In the genomic region with DNA sequence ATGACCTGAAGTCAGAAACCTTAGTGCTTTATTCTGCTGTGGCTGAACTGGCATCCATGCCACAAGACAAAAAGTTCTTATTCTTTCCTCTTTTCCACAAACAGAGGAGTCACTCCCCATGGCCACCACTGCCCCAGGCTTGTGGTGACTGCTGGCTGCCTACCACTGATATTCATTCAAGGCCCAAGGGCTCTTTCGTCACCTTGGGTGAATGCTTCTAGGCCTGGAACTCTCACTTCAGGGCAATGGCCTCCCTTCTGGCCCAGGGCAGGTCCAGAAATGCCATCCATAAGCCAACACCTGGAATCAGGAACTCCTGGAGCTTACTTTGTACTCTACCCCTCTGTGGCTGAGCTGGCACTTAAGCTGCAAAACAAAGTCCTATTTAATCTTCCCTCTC, we compare ENCODE assay signal across 8 cellular contexts.
"Had no signal": no experiment of that assay in that cellular context is flagged by ENCODE, and none has a peak within 500 bp of the region (broad histone marks: within the 10 kb centered on the region; RNA-seq: fewer than 3 reads in every experiment).

No MANE protein-coding gene starts in this region.

- DNase-seq: GM23248, GOT3, H7, H9, HCEC 1CT, HFFc6 had no signal

- H3K4me2 ChIP-seq: GM23338 had no signal

- H3K27ac ChIP-seq: GM23248 had no signal

- H3K9ac ChIP-seq: GM23248 had no signal

- H2AFZ ChIP-seq: GM23248, GM23338 had no signal

- H3K4me1 ChIP-seq: HAP-1 had no signal

- H3K4me3 ChIP-seq: GM23248, GM23338, HAP-1 had no signal
